ENCODE assay signal across 8 cellular contexts in the genomic region with DNA sequence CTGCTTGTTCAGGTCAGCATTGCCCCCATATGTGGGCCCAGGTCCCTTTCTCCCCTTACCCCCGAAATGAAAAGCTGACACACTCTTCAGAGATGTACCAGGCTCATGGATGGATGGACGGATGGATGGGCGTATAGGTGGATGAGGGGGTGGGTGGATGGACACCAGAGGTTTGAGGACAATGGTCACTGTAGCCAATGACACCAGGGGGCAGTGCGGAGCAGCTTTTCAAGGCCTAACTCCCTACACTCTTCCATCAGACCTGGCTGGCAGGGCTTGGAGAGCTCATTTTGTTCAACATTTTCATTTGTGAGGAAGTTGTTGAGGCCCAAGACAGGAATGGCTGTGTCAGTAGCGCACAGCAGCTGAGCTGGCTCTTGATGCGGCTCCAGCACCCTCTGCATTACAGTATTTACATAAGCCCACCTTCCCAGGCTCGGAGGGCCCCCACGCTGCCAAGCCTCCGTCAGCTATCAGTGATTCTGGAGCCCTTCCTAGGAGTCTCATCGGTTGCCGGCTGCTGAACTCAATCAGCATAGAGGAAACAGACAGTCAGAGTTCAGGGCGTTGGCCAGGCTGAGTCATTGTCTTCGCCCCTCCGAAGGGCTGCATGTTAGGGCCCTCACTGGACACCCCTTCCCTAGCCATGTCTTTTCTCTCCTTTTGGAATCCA. TPM values are rescaled to one million over a fixed set of nuclear protein-coding genes. Genes with fewer than 3 reads are reported as not detected.
DNase-seq lines count a peak whose midpoint lies in the region; ATAC-seq and TF ChIP-seq lines count a peak whose summit lies in the region.

No MANE protein-coding gene starts in this region.

- H3K27me3 Mint-ChIP-seq in immature natural killer cell (ENCODE audit: low read depth in 3 of 3), result peaks cover 2 to 7% (median 6%) of the 10 kb centered on the region in 3 donors

- H3K4me1 ChIP-seq in Karpas-422 (ENCODE audit: low read length) (no peaks in the 10 kb centered on the region), body of pancreas (no peaks in the 10 kb centered on the region)

- no peak overlapping the region for H3K4me2 ChIP-seq in Karpas-422 (ENCODE audit: low read depth, low read length, poor library complexity, severe bottlenecking)

- no peak overlapping the region for H3K9ac ChIP-seq in Karpas-422 (ENCODE audit: low read length)

- H3K36me3 ChIP-seq in Karpas-422 (ENCODE audit: insufficient read depth, low read length) (no peaks in the 10 kb centered on the region), body of pancreas (replicated peaks in 1 of 2; ENCODE audit: insufficient read depth in 1 of 2, low read depth in 2 of 2) (no peaks in the 10 kb centered on the region)

- H4K20me1 ChIP-seq in Karpas-422 (ENCODE audit: insufficient read depth, low read depth, low read length), result no peaks in the 10 kb centered on the region

- intact Hi-C loops in body of pancreas (cut with DNase I), result loop anchor here (10.0 kb wide), 2 partner anchors 120 to 300 kb away; no protein-coding TSS in a partner anchor

- peak; percentile 11 to 45 for DNase-seq in activated CD4-positive, alpha-beta T cell treated with anti-CD3 and anti-CD28 coated beads for 24 hours (ENCODE audit: low read depth in 2 of 2)
- DNase-seq in activated CD4-positive, alpha-beta T cell treated with anti-CD3 and anti-CD28 coated beads for 1 hour, result no peak
- DNase-seq in Karpas-422 (peak; percentile 72), body of pancreas (peak; percentile 75 to 82 (median 76)), immature natural killer cell (peak in 2 of 3 donors; percentile 3 to 13)
- peak; percentile 31 for DNase-seq in stimulated activated CD4-positive, alpha-beta T cell treated with anti-CD3 and anti-CD28 coated beads, Interleukin-12 subunit alpha, Interleukin-12 subunit beta, amount 100 ng/mL, for 4 hours

- H3K9me3 ChIP-seq in Karpas-422 (ENCODE audit: low read length) (no peaks in the 10 kb centered on the region), body of pancreas (no peaks in the 10 kb centered on the region)

- H3K4me3 ChIP-seq in Karpas-422 (ENCODE audit: low read length) (no peak overlapping the region), body of pancreas (no peak overlapping the region)

- no peaks in the 10 kb centered on the region for H3K9me3 Mint-ChIP-seq in immature natural killer cell

- WGBS in body of pancreas, 2 donors, result 36 to 37% methylated on average over 13 to 14 of the region's 14 CpGs

- no peak for TF ChIP-seq POLR2A in body of pancreas (IDR thresholded peaks at IDR 0.05)

- peak; percentile 62 to 73 (median 66) for TF ChIP-seq CTCF in body of pancreas (IDR thresholded peaks at IDR 0.05)

- no peak overlapping the region for H2AFZ ChIP-seq in Karpas-422 (ENCODE audit: low read length)

- no peaks in the 10 kb centered on the region for H3K36me3 Mint-ChIP-seq in immature natural killer cell

- no peaks in the 10 kb centered on the region for H3K27me3 ChIP-seq in Karpas-422 (ENCODE audit: low read length)
- H3K27me3 ChIP-seq in body of pancreas, result no peaks in the 10 kb centered on the region

- no peaks in the 10 kb centered on the region for H3K4me1 Mint-ChIP-seq in immature natural killer cell

- no peaks in the 10 kb centered on the region for H3K79me2 ChIP-seq in Karpas-422 (ENCODE audit: low read length)

- H3K27ac ChIP-seq in Karpas-422 (ENCODE audit: low read length), result no peak overlapping the region
- no peak overlapping the region for H3K27ac ChIP-seq in body of pancreas

- H3K27ac Mint-ChIP-seq in immature natural killer cell, result no peak overlapping the region

- H3K4me3 Mint-ChIP-seq in immature natural killer cell, result no peak overlapping the region

- ATAC-seq in SK-N-SH treated with all-trans-retinoic acid at 6 μM for 48 hours (peak; percentile 98), body of pancreas (peak; percentile 85), GM19455 (IDR thresholded peaks at IDR 0.05; ENCODE audit: unreplicated experiment) (no peak)

- H3K9me2 ChIP-seq in Karpas-422 (replicated peaks; ENCODE audit: insufficient read depth, low read length), result no peaks in the 10 kb centered on the region

TF ChIP-seq in SK-N-SH treated with all-trans-retinoic acid at 6 μM for 48 hours, 23 proteins besides CTCF, POLR2A, EP300 and RAD21:
- TF ChIP-seq ZFP3 (CRISPR knock-in tag; IDR thresholded peaks at IDR 0.05) (no peak), BACH2 (CRISPR knock-in tag; IDR thresholded peaks at IDR 0.05; ENCODE audit: borderline replicate concordance) (no peak), OSR1 (CRISPR knock-in tag; IDR thresholded peaks at IDR 0.05) (no peak), ZNF565 (CRISPR knock-in tag; conservative IDR thresholded peaks at IDR 0.05; ENCODE audit: low read depth) (no peak), ZFP30 (CRISPR knock-in tag; IDR thresholded peaks at IDR 0.05) (no peak), GLIS3 (CRISPR knock-in tag; IDR thresholded peaks at IDR 0.05) (no peak), CSDC2 (CRISPR knock-in tag; IDR thresholded peaks at IDR 0.05) (no peak), ISL1 (CRISPR knock-in tag; IDR thresholded peaks at IDR 0.05) (no peak), ESRRG (CRISPR knock-in tag; IDR thresholded peaks at IDR 0.05) (no peak), CREB5 (CRISPR knock-in tag; IDR thresholded peaks at IDR 0.05; ENCODE audit: low read depth) (no peak), PPARA (CRISPR knock-in tag; IDR thresholded peaks at IDR 0.05; ENCODE audit: borderline replicate concordance) (no peak)
- TF ChIP-seq, protein P1, sequence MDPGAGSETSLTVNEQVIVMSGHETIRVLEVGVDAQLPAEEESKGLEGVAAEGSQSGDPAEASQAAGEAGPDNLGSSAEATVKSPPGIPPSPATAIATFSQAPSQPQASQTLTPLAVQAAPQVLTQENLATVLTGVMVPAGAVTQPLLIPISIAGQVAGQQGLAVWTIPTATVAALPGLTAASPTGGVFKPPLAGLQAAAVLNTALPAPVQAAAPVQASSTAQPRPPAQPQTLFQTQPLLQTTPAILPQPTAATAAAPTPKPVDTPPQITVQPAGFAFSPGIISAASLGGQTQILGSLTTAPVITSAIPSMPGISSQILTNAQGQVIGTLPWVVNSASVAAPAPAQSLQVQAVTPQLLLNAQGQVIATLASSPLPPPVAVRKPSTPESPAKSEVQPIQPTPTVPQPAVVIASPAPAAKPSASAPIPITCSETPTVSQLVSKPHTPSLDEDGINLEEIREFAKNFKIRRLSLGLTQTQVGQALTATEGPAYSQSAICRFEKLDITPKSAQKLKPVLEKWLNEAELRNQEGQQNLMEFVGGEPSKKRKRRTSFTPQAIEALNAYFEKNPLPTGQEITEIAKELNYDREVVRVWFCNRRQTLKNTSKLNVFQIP (CRISPR knock-in tag; IDR thresholded peaks at IDR 0.05; ENCODE audit: borderline replicate concordance, low read depth), result no peak

RNA-seq across cellular contexts. Expression of gene FFAR4, which starts 11.6 kb away (rescaled TPM):
- total RNA-seq in Karpas-422 (2014; rRNA removed; shearing (Covaris generic); ENCODE audit: low replicate concordance), result not detected in 2 replicates
- total RNA-seq in body of pancreas, result 1 to 10 TPM in 1 of 2 donors, under 1 TPM in 1; 0.78 to 2.3 TPM
- polyA plus RNA-seq in immature natural killer cell, result not detected

RNA-seq across cellular contexts. Expression of gene RBP4, which starts 46.1 kb away (rescaled TPM):
- not detected in 2 replicates for total RNA-seq in Karpas-422 (2014; rRNA removed; shearing (Covaris generic); ENCODE audit: low replicate concordance)
- total RNA-seq in body of pancreas, result 100 to 1,000 TPM in 1 of 2 donors, 10 to 100 TPM in 1; 22.1 to 136 TPM
- polyA plus RNA-seq in immature natural killer cell, result not detected

RNA-seq across cellular contexts. Expression of gene PDE6C, which starts 57.4 kb away (rescaled TPM):
- total RNA-seq in Karpas-422 (2014; rRNA removed; shearing (Covaris generic); ENCODE audit: low replicate concordance), result not detected in 2 replicates
- total RNA-seq in body of pancreas, result not detected
- not detected for polyA plus RNA-seq in immature natural killer cell

RNA-seq across cellular contexts. Expression of gene CEP55, which starts 58.5 kb away (rescaled TPM):
- total RNA-seq in Karpas-422 (2014; rRNA removed; shearing (Covaris generic); ENCODE audit: low replicate concordance), result 14.6 and 16.5 TPM in 2 replicates
- not detected for total RNA-seq in body of pancreas
- polyA plus RNA-seq in immature natural killer cell, result under 1 TPM in 2 of 3 donors, not detected in 1; 0.39 to 0.83 TPM

Comparison
In these comparisons a context has a peak if more than half of its experiments do, and no peak if none do; other contexts are left out.
1. RNA of gene RBP4, which starts 46.1 kb away (total RNA-seq): 22.1 to 136 TPM in body of pancreas; not detected in Karpas-422; every median in the first group is over 10 times any median in the second.